In genomic region chr1:228217551-228218344, GRCh38 we compare ENCODE assay signal across 18 cellular contexts. TPM values are rescaled to one million over a fixed set of nuclear protein-coding genes. Genes with fewer than 3 reads are reported as not detected.
DNase-seq lines count a peak whose midpoint lies in the region; TF ChIP-seq lines count a peak whose summit lies in the region.
"Had no signal": no experiment of that assay in that cellular context is flagged by ENCODE, and none has a peak within 500 bp of the region (broad histone marks: within the 10 kb centered on the region; RNA-seq: fewer than 3 reads in every experiment).

No MANE protein-coding gene starts in this region.

- H3K9ac ChIP-seq in HUES6 (ENCODE audit: low read length) (no peak overlapping the region), colonic mucosa (ENCODE audit: low read depth in 2 of 2, low read length in 2 of 2) (no peak overlapping the region)

- peaks cover 3% of the 10 kb centered on the region for H3K36me3 Mint-ChIP-seq in neural crest cell (ENCODE audit: low read depth)

- H3K27ac ChIP-seq in HUES6 (ENCODE audit: low read depth, low read length) (0 out of 2 replicates have a peak overlapping the region, but pooled peaks have one; percentile 19), colonic mucosa (no peak overlapping the region)
- H3K27ac ChIP-seq: coronary artery, foreskin keratinocyte had no signal

- H3K9me3 ChIP-seq in HUES6 (ENCODE audit: control insufficient read depth, insufficient read depth, low read depth, low read length) (no peaks in the 10 kb centered on the region), colonic mucosa (no peaks in the 10 kb centered on the region)

- H3K4me3 ChIP-seq in AG10803 (ENCODE audit: low read length): no peak overlapping the region
- H3K4me3 ChIP-seq in HUES6 (ENCODE audit: low read depth, low read length): no peak overlapping the region
- no peak overlapping the region for H3K4me3 ChIP-seq in colonic mucosa
- H3K4me3 ChIP-seq: coronary artery, GM23338 had no signal

- no peaks in the 10 kb centered on the region for H3K27me3 ChIP-seq in HUES6 (ENCODE audit: control insufficient read depth, insufficient read depth, low read length)
- no peaks in the 10 kb centered on the region for H3K27me3 ChIP-seq in colonic mucosa
- H3K27me3 ChIP-seq: foreskin keratinocyte had no signal

- H3K36me3 ChIP-seq in HUES6 (ENCODE audit: control insufficient read depth, insufficient read depth, low read length) (peaks cover 66% of the 10 kb centered on the region), colonic mucosa (no peaks in the 10 kb centered on the region)

- peaks cover 3% of the 10 kb centered on the region; the same call in 1 of the 2 replicates for H3K4me1 ChIP-seq in HUES6 (ENCODE audit: control insufficient read depth, insufficient read depth, low read length)
- H3K4me1 ChIP-seq in colonic mucosa: no peaks in the 10 kb centered on the region
- H3K4me1 ChIP-seq: foreskin keratinocyte had no signal

- H3K9me3 Mint-ChIP-seq in neural crest cell: no peaks in the 10 kb centered on the region
- H3K9me3 Mint-ChIP-seq: activated CD4-positive, alpha-beta memory T cell treated with anti-CD3 and anti-CD28 coated beads, Interleukin-2, amount 10 ng/mL, durations not matched to agents 7 days and 5 days; activated naive CD4-positive, alpha-beta T cell treated with anti-CD3 and anti-CD28 coated beads, Interleukin-2, amount 50 U/mL, for 24 hours; mesothelial cell of epicardium had no signal

- no peak overlapping the region for H3K27ac Mint-ChIP-seq in neural crest cell (ENCODE audit: unreplicated experiment)
- H3K27ac Mint-ChIP-seq: activated CD4-positive, alpha-beta memory T cell treated with anti-CD3 and anti-CD28 coated beads, Interleukin-2, amount 10 ng/mL, durations not matched to agents 7 days and 5 days; activated naive CD4-positive, alpha-beta T cell treated with anti-CD3 and anti-CD28 coated beads, Interleukin-2, amount 50 U/mL, for 24 hours; GM23338; mesothelial cell of epicardium had no signal

- no peaks in the 10 kb centered on the region for H3K27me3 Mint-ChIP-seq in neural crest cell (ENCODE audit: low read depth)
- H3K27me3 Mint-ChIP-seq: activated CD4-positive, alpha-beta memory T cell treated with anti-CD3 and anti-CD28 coated beads, Interleukin-2, amount 10 ng/mL, durations not matched to agents 7 days and 5 days; activated naive CD4-positive, alpha-beta T cell treated with anti-CD3 and anti-CD28 coated beads, Interleukin-2, amount 50 U/mL, for 24 hours had no signal

- H3K4me3 Mint-ChIP-seq in neural crest cell: peak overlapping the region; percentile 52
- H3K4me3 Mint-ChIP-seq: activated CD4-positive, alpha-beta memory T cell treated with anti-CD3 and anti-CD28 coated beads, Interleukin-2, amount 10 ng/mL, durations not matched to agents 7 days and 5 days; activated naive CD4-positive, alpha-beta T cell treated with anti-CD3 and anti-CD28 coated beads, Interleukin-2, amount 50 U/mL, for 24 hours; GM23338; mesothelial cell of epicardium had no signal

- DNase-seq in AG10803 (ENCODE audit: low read depth) (peak; percentile 19), colonic mucosa (peak; percentile 5), neural crest cell (ENCODE audit: low read depth, low spot score) (no peak), kidney glomerular epithelial cell (lab: John Stamatoyannopoulos, UW) (no peak), HUDEP-2 (lab: John Stamatoyannopoulos, UW; ENCODE audit: unreplicated experiment in 76 of 76) (no peak), AG08395 (ENCODE audit: low spot score) (no peak)
- DNase-seq: activated CD4-positive, alpha-beta memory T cell treated with anti-CD3 and anti-CD28 coated beads, Interleukin-2, amount 10 ng/mL, durations not matched to agents 7 days and 5 days; AML-193; Calu3; foreskin keratinocyte; NCI-H2171; NCI-H526 treated with DMSO at 0.1 percent for 48 hours; T-helper 1 cell had no signal

- peaks cover 6% of the 10 kb centered on the region for H3K4me1 Mint-ChIP-seq in neural crest cell
- H3K4me1 Mint-ChIP-seq: mesothelial cell of epicardium had no signal

- intact Hi-C loops in colonic mucosa (cut with DNase I): loop anchor here (10.0 kb wide), 1 partner anchor 287 kb away; no protein-coding TSS in a partner anchor

- TF ChIP-seq CTCF in AG10803 (conservative IDR thresholded peaks at IDR 0.05; ENCODE audit: low read length) (peak; percentile 54), colonic mucosa (IDR thresholded peaks at IDR 0.05) (no peak), neural crest cell (conservative IDR thresholded peaks at IDR 0.05) (no peak)

RNA-seq across cellular contexts. Expression of gene OBSCN, which starts 9.9 kb away (rescaled TPM):
- 1 to 10 TPM; 3.6 to 7.9 TPM for total RNA-seq in colonic mucosa
- 40.1 and 46.5 TPM in 2 replicates for total RNA-seq in neural crest cell

RNA-seq across cellular contexts. Expression of gene IBA57, which starts 52.1 kb away (rescaled TPM):
- 10 to 100 TPM; 11.0 to 16.9 TPM for total RNA-seq in colonic mucosa
- 8.3 and 10.4 TPM in 2 replicates for total RNA-seq in neural crest cell

Comparison
In these comparisons a context has a peak if more than half of its experiments do, and no peak if none do; other contexts are left out.
1. DNase-seq: peak in AG10803 (single experiment) and colonic mucosa (single experiment); none in neural crest cell (single experiment), kidney glomerular epithelial cell (single experiment), HUDEP-2 (0 of 76) and AG08395 (single experiment).